8 cellular contexts compared by ENCODE assay signal in genomic region chr21:43456616-43457311, GRCh38. TPM values are rescaled to one million over a fixed set of nuclear protein-coding genes. Genes with fewer than 3 reads are reported as not detected.
DNase-seq lines count a peak whose midpoint lies in the region; ATAC-seq, FAIRE-seq and TF ChIP-seq lines count a peak whose summit lies in the region.
"Not testable (repeated sequence)": the region's sequence is repeated elsewhere in the genome, so short reads cannot be mapped to it uniquely, and the experiment has no call there.
"Had no signal": no experiment of that assay in that cellular context is flagged by ENCODE, and none has a peak within 500 bp of the region (broad histone marks: within the 10 kb centered on the region; RNA-seq: fewer than 3 reads in every experiment).

No MANE protein-coding gene starts in this region.

- DNase-seq in T-cell; activated T-cell treated with anti-CD3 and anti-CD28 coated beads, Interleukin-2, amount 50 U/mL, for 72 hours; endothelial cell of umbilical vein (ENCODE audit: low read depth, low spot score); left cardiac atrium; right lobe of liver; pancreas; stimulated activated naive CD8-positive, alpha-beta T cell treated with anti-CD3 and anti-CD28 coated beads, Interleukin-15, Interleukin-2, amounts not matched to agents 100 U/mL and 50 U/mL, for 24 hours: not testable (repeated sequence)

- POLR2A ChIA-PET in T-cell (lab: Charles Lee); endothelial cell of umbilical vein (lab: Charles Lee): not testable (repeated sequence)

- H3K9ac ChIP-seq in endothelial cell of umbilical vein (replicated peaks; ENCODE audit: extremely low read depth, insufficient read depth, low read length): not testable (repeated sequence)

- peak; percentile 81 for FAIRE-seq in endothelial cell of umbilical vein (lab: Jason Lieb, UNC)
- FAIRE-seq in pancreas (lab: Jason Lieb, UNC): not testable (repeated sequence)

- not testable (repeated sequence) for H3K9me3 ChIP-seq in endothelial cell of umbilical vein (replicated peaks; ENCODE audit: control insufficient read depth, insufficient read depth, low read length); right lobe of liver; pancreas

- H3K4me3 ChIP-seq in endothelial cell of umbilical vein (replicated peaks in 1 of 3; ENCODE audit: insufficient read depth in 1 of 3, low read depth in 1 of 3, low read length in 3 of 3); right lobe of liver; pancreas: not testable (repeated sequence)

- H3K27ac Mint-ChIP-seq in T-cell; activated T-cell treated with anti-CD3 and anti-CD28 coated beads, Interleukin-2, amount 50 U/mL, for 72 hours: not testable (repeated sequence)

- not testable (repeated sequence) for H4K20me1 ChIP-seq in endothelial cell of umbilical vein (replicated peaks; ENCODE audit: control insufficient read depth, extremely low read depth, insufficient read depth, low read length)

- not testable (repeated sequence) for H3K27me3 ChIP-seq in endothelial cell of umbilical vein (ENCODE audit: control insufficient read depth in 2 of 2, insufficient read depth in 2 of 2, low read length in 2 of 2); right lobe of liver; pancreas

- not testable (repeated sequence) for H3K79me2 ChIP-seq in endothelial cell of umbilical vein (ENCODE audit: control insufficient read depth, insufficient read depth, low read length)

- not testable (repeated sequence) for H3K4me2 ChIP-seq in endothelial cell of umbilical vein (ENCODE audit: insufficient read depth, low read length)

- not testable (repeated sequence) for H3K9me1 ChIP-seq in endothelial cell of umbilical vein (replicated peaks; ENCODE audit: control insufficient read depth, extremely low read depth, insufficient read depth, low read length)

- CTCF ChIA-PET in T-cell (lab: Charles Lee); endothelial cell of umbilical vein (lab: Charles Lee): not testable (repeated sequence)

- not testable (repeated sequence) for H3K27me3 Mint-ChIP-seq in T-cell; activated T-cell treated with anti-CD3 and anti-CD28 coated beads, Interleukin-2, amount 50 U/mL, for 72 hours (ENCODE audit: low read depth)

- not testable (repeated sequence) for H3K9me3 Mint-ChIP-seq in T-cell; activated T-cell treated with anti-CD3 and anti-CD28 coated beads, Interleukin-2, amount 50 U/mL, for 72 hours

- dilution Hi-C loops in endothelial cell of umbilical vein (cut with MboI; ENCODE audit: extremely low pct_ligation_motif_present, low sequenced_read_pairs): not testable (repeated sequence)

- BruUV-seq in endothelial cell of umbilical vein (replicated peaks; lab: Mats Ljungman, UMichigan): not testable (repeated sequence)

- not testable (repeated sequence) for H3K4me1 Mint-ChIP-seq in T-cell; activated T-cell treated with anti-CD3 and anti-CD28 coated beads, Interleukin-2, amount 50 U/mL, for 72 hours (ENCODE audit: low read depth)

- intact Hi-C loops in endothelial cell of umbilical vein (cut with micrococcal nuclease); left cardiac atrium (cut with DNase I); right lobe of liver (cut with DNase I); pancreas (cut with DNase I): not testable (repeated sequence)

- not testable (repeated sequence) for TF ChIP-seq POLR2A in endothelial cell of umbilical vein (IDR thresholded peaks at IDR 0.05; ENCODE audit: low read depth, low read length); right lobe of liver (IDR thresholded peaks at IDR 0.05)

- H3K36me3 ChIP-seq in endothelial cell of umbilical vein (ENCODE audit: control insufficient read depth in 2 of 2, extremely low read depth in 1 of 2, insufficient read depth in 2 of 2, low read length in 2 of 2); right lobe of liver; pancreas: not testable (repeated sequence)

- not testable (repeated sequence) for H3K36me3 Mint-ChIP-seq in T-cell; activated T-cell treated with anti-CD3 and anti-CD28 coated beads, Interleukin-2, amount 50 U/mL, for 72 hours (ENCODE audit: insufficient read depth in 2 of 2)

- no CpG with 5 or more reads among the region's 33 CpGs for WGBS in right lobe of liver (ENCODE audit: insufficient coverage, low coverage, low lambda C conversion rate, missing lambda C conversion rate)
- no CpG with 5 or more reads among the region's 33 CpGs for WGBS in pancreas, 2 donors

- H3K4me1 ChIP-seq in endothelial cell of umbilical vein (ENCODE audit: control insufficient read depth, extremely low read depth, insufficient read depth, low read length); right lobe of liver; pancreas: not testable (repeated sequence)

- H3K4me3 Mint-ChIP-seq in T-cell; activated T-cell treated with anti-CD3 and anti-CD28 coated beads, Interleukin-2, amount 50 U/mL, for 72 hours: not testable (repeated sequence)

- ATAC-seq in T-cell (replicated peaks in 1 of 4) (peak in 3 of 4 experiments; percentile 30 to 76 (median 55)), left cardiac atrium (peak; percentile 71 to 80), right lobe of liver (peak; percentile 37 to 71 (median 53)), pancreas (peak in 3 of 4 donors; percentile 24 to 54 (median 39))
- peak; percentile 60 to 67 for ATAC-seq in activated T-cell treated with anti-CD3 and anti-CD28 coated beads, Interleukin-2, amount 50 U/mL, for 72 hours (replicated peaks in 1 of 2)
- ATAC-seq in stimulated activated naive CD8-positive, alpha-beta T cell treated with anti-CD3 and anti-CD28 coated beads, Interleukin-15, Interleukin-2, amounts not matched to agents 100 U/mL and 50 U/mL, for 24 hours: peak; percentile 68

- not testable (repeated sequence) for H2AFZ ChIP-seq in endothelial cell of umbilical vein (ENCODE audit: low read depth, low read length)

- TF ChIP-seq CTCF in endothelial cell of umbilical vein (IDR thresholded peaks at IDR 0.05; ENCODE audit: extremely low read depth in 1 of 2, insufficient read depth in 1 of 2, low read depth in 1 of 2, low read length in 2 of 2); right lobe of liver (IDR thresholded peaks at IDR 0.05); pancreas (IDR thresholded peaks at IDR 0.05): not testable (repeated sequence)

- not testable (repeated sequence) for H3K27ac ChIP-seq in endothelial cell of umbilical vein (ENCODE audit: insufficient read depth, low read depth, low read length); right lobe of liver; pancreas

RNA-seq across cellular contexts. Expression of gene SIK1, which starts 29.8 kb away (rescaled TPM):
- total RNA-seq in T-cell (100 to 1,000 TPM in 2 of 5 donors, 1 to 10 TPM in 3; 1.7 to 405 (median 6.9) TPM), endothelial cell of umbilical vein (3.3 and 8.0 TPM in 2 replicates), left cardiac atrium (10 to 100 TPM; 15.3 to 49.7 TPM), right lobe of liver (10 to 100 TPM in 3 of 6 experiments, 1 to 10 TPM in 3; 4.2 to 44.4 (median 23.9) TPM), pancreas (100 to 1,000 TPM in 1 of 6 donors, 10 to 100 TPM in 2, 1 to 10 TPM in 3; 3.3 to 187 (median 9.2) TPM)
- total RNA-seq in activated T-cell treated with anti-CD3 and anti-CD28 coated beads, Interleukin-2, amount 50 U/mL, for 72 hours: 1 to 10 TPM; 5.1 to 6.7 TPM
- polyA plus RNA-seq in endothelial cell of umbilical vein (0.56 and 0.59 TPM in 2 replicates), pancreas (10 to 100 TPM in 1 of 2 donors, 1 to 10 TPM in 1; 9.7 to 48.6 TPM)
- 0.89 and 2.0 TPM in 2 replicates for polyA plus RNA-seq in endothelial cell of umbilical vein (2011; cell fraction: cytosol; rRNA removed)
- polyA plus RNA-seq in endothelial cell of umbilical vein (2011; cell fraction: nucleus; rRNA removed): 10.3 and 11.9 TPM in 2 replicates
- polyA plus RNA-seq in endothelial cell of umbilical vein (2012): 2.1 and 3.7 TPM in 2 replicates
- 1.4 and 1.7 TPM in 2 replicates for polyA minus RNA-seq in endothelial cell of umbilical vein
- polyA minus RNA-seq in endothelial cell of umbilical vein (2011; cell fraction: cytosol; rRNA and poly(A)+ RNA removed): 146 TPM
- polyA minus RNA-seq in endothelial cell of umbilical vein (2011; cell fraction: nucleus; rRNA and poly(A)+ RNA removed): 7.8 and 16.6 TPM in 2 replicates
- polyA plus RNA-seq: CD4-positive, alpha-beta memory T cell had no signal
